11 cellular contexts compared by ENCODE assay signal in the genomic region with DNA sequence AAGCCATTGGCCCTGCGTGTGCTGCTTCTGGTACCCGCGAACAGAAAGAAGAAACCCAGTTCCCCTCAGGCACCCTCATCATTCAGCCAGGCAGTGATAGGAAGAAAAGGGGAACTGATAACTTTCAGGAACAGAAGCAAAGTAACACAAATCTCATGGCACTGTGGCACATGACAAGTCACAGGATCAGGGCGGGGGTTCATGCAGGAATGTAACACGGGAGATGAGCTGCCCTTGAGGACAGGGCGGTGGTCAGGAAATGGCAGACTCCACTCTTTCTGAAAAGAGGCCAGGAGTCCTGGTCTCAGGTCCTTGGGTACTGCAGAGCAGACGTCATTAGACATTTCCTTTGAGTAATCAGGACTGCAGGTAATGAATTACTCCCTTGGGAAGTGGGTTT.
A peak's percentile ranks its signal among the peaks of the same experiment; 100 is the strongest.
DNase-seq lines count a peak whose midpoint lies in the region; ATAC-seq, FAIRE-seq and TF ChIP-seq lines count a peak whose summit lies in the region.
"Had no signal": no experiment of that assay in that cellular context is flagged by ENCODE, and none has a peak within 500 bp of the region (broad histone marks: within the 10 kb centered on the region; RNA-seq: fewer than 3 reads in every experiment).

No MANE protein-coding gene starts in this region.

- no peaks in the 10 kb centered on the region for H3K4me1 Mint-ChIP-seq in Calu3 (ENCODE audit: low read depth, unreplicated experiment)

- no peaks in the 10 kb centered on the region for H3K9me3 Mint-ChIP-seq in Calu3 (ENCODE audit: low read depth, unreplicated experiment)

- H3K27ac Mint-ChIP-seq in Calu3 (ENCODE audit: unreplicated experiment), result no peak overlapping the region
- H3K27ac Mint-ChIP-seq: activated naive CD8-positive, alpha-beta T cell had no signal

- DNase-seq in left lobe of liver (ENCODE audit: low spot score) (no peak), colonic mucosa (no peak), HTR-8/SVneo (ENCODE audit: insufficient read length, low spot score) (no peak), Calu3 (no peak), cerebellar cortex (ENCODE audit: low spot score) (no peak)
- DNase-seq: esophagus squamous epithelium had no signal

- ATAC-seq in GM18519 (IDR thresholded peaks at IDR 0.05; ENCODE audit: low FRiP score, unreplicated experiment), result peak; percentile 39
- peak; percentile 80 for ATAC-seq in GM21717 (IDR thresholded peaks at IDR 0.05; ENCODE audit: unreplicated experiment)
- ATAC-seq in HG03460 (IDR thresholded peaks at IDR 0.05; ENCODE audit: unreplicated experiment), result peak; percentile 82
- ATAC-seq in left lobe of liver, result peak; percentile 13

- CTCF ChIA-PET in Calu3 (lab: Charles Lee), result interaction anchor here (0.7 kb wide), 2 partner anchors 17 to 1506 kb away, joined by 6 to 7 read pairs; no protein-coding TSS in a partner anchor

- no peak overlapping the region for H3K4me3 ChIP-seq in colonic mucosa
- H3K4me3 ChIP-seq: esophagus squamous epithelium, SJSA1 had no signal

- H3K36me3 Mint-ChIP-seq in Calu3 (ENCODE audit: insufficient read depth, unreplicated experiment), result no peaks in the 10 kb centered on the region
- H3K36me3 Mint-ChIP-seq: activated naive CD8-positive, alpha-beta T cell had no signal

- no TSS peak for BruUV-seq in Calu3 (replicated peaks; lab: Mats Ljungman, UMichigan)

- no peaks in the 10 kb centered on the region for H3K9me3 ChIP-seq in colonic mucosa
- H3K9me3 ChIP-seq: esophagus squamous epithelium, SJSA1 had no signal

- FAIRE-seq in HTR-8/SVneo (lab: Jason Lieb, UNC), result no peak

- intact Hi-C loops in colonic mucosa (cut with DNase I) (no loop called here), Calu3 (cut with micrococcal nuclease; ENCODE audit: unreplicated experiment) (no loop called here)

- H3K4me3 Mint-ChIP-seq in Calu3 (ENCODE audit: low read depth, unreplicated experiment), result no peak overlapping the region
- H3K4me3 Mint-ChIP-seq: activated naive CD8-positive, alpha-beta T cell had no signal

- H3K27me3 Mint-ChIP-seq in Calu3 (ENCODE audit: unreplicated experiment), result no peaks in the 10 kb centered on the region

- no peak overlapping the region for H3K27ac ChIP-seq in colonic mucosa
- H3K27ac ChIP-seq: esophagus squamous epithelium, SJSA1 had no signal

- H3K4me1 ChIP-seq in colonic mucosa, result no peaks in the 10 kb centered on the region
- H3K4me1 ChIP-seq: SJSA1 had no signal

- H3K9ac ChIP-seq in colonic mucosa (ENCODE audit: low read depth in 2 of 2, low read length in 2 of 2), result no peak overlapping the region

- H3K27me3 ChIP-seq in colonic mucosa, result no peaks in the 10 kb centered on the region
- H3K27me3 ChIP-seq: esophagus squamous epithelium, SJSA1 had no signal

- H3K36me3 ChIP-seq in colonic mucosa, result no peaks in the 10 kb centered on the region
- H3K36me3 ChIP-seq: esophagus squamous epithelium, SJSA1 had no signal

- no peak for TF ChIP-seq CTCF in colonic mucosa (IDR thresholded peaks at IDR 0.05)
- no peak for TF ChIP-seq CTCF in Calu3 (IDR thresholded peaks at IDR 0.05; ENCODE audit: unreplicated experiment)

Comparison
In these comparisons a context has a peak if more than half of its experiments do, and no peak if none do; other contexts are left out.
1. ATAC-seq: peak in every context shown above with its lines; median percentile 82 in HG03460; 80 in GM21717; 39 in GM18519; 13 in left lobe of liver.